8 cellular contexts compared by ENCODE assay signal in genomic region chr5:54522080-54522479, GRCh38.
A peak's percentile ranks its signal among the peaks of the same experiment; 100 is the strongest.
DNase-seq lines count a peak whose midpoint lies in the region; ATAC-seq and TF ChIP-seq lines count a peak whose summit lies in the region.

No MANE protein-coding gene starts in this region.

- no peak for ATAC-seq in HG03095 (IDR thresholded peaks at IDR 0.05; ENCODE audit: unreplicated experiment)

- H3K9me3 ChIP-seq in MM.1S (replicated peaks; ENCODE audit: insufficient read depth, low read length) (no peaks in the 10 kb centered on the region), neutrophil (no peaks in the 10 kb centered on the region)

- no peaks in the 10 kb centered on the region for H3K9me2 ChIP-seq in MM.1S (replicated peaks; ENCODE audit: insufficient read depth, low read length)

- H3K4me1 ChIP-seq in MM.1S (ENCODE audit: low read length) (peaks cover 39% of the 10 kb centered on the region), neutrophil (ENCODE audit: control insufficient read depth in 1 of 2, insufficient read depth in 1 of 2, low read depth in 1 of 2, low read length in 1 of 2) (peaks cover 66 to 76% of the 10 kb centered on the region in 2 experiments)

- peaks cover 94% of the 10 kb centered on the region for H3K79me2 ChIP-seq in MM.1S (ENCODE audit: low read length)

- in situ Hi-C loops in KBM-7 (cut with MboI; ENCODE audit: low pct_unique_long_range_greater_than_20kb, low sequenced_read_pairs), result loop anchor here (25.0 kb wide), 1 partner anchor 340 kb away; no protein-coding TSS in a partner anchor

- DNase-seq in CD1c-positive myeloid dendritic cell (ENCODE audit: extremely low spot score) (peak; percentile 13), MM.1S (no peak), dedifferentiated amniotic fluid mesenchymal stem cell (ENCODE audit: extremely low spot score) (peak; percentile 14), KBM-7 (no peak), NCI-H748 (lab: John Stamatoyannopoulos, UW; ENCODE audit: unreplicated experiment) (no peak), activated gamma-delta T cell (lab: John Stamatoyannopoulos, UW) (no peak)

- H3K27me3 ChIP-seq in MM.1S (replicated peaks; ENCODE audit: insufficient read depth, low read length), result no peaks in the 10 kb centered on the region
- H3K27me3 ChIP-seq in neutrophil, result no peaks in the 10 kb centered on the region

- H3K4me2 ChIP-seq in MM.1S (ENCODE audit: low read depth, low read length), result peak overlapping the region; percentile 81

- no peaks in the 10 kb centered on the region for H4K20me1 ChIP-seq in MM.1S (ENCODE audit: insufficient read depth, low read length)

- TF ChIP-seq CTCF in MM.1S (IDR thresholded peaks at IDR 0.05; ENCODE audit: low read length), result no peak
- no peak for TF ChIP-seq CTCF in neutrophil (IDR thresholded peaks at IDR 0.05)

- H2AFZ ChIP-seq in MM.1S (ENCODE audit: low read length), result no peak overlapping the region

- H3K36me3 ChIP-seq in MM.1S (replicated peaks; ENCODE audit: insufficient read depth, low read length) (no peaks in the 10 kb centered on the region; the same call in 1 of the 2 replicates), neutrophil (peaks cover 39% of the 10 kb centered on the region)

- H3K4me3 ChIP-seq in MM.1S (ENCODE audit: low read length) (no peak overlapping the region), neutrophil (ENCODE audit: low read depth in 1 of 2, low read length in 1 of 2) (peak overlapping the region; percentile 92 to 99)

- H3K27ac ChIP-seq in MM.1S (ENCODE audit: low read length) (no peak overlapping the region), neutrophil (peak overlapping the region; percentile 96)

- H3F3A ChIP-seq in MM.1S (ENCODE audit: insufficient read depth, low read length), result peaks cover 40% of the 10 kb centered on the region

- H3K9ac ChIP-seq in MM.1S (ENCODE audit: low read length), result no peak overlapping the region

Comparison
In these comparisons a context has a peak if more than half of its experiments do, and no peak if none do; other contexts are left out.
1. DNase-seq: peak in CD1c-positive myeloid dendritic cell (single experiment) and dedifferentiated amniotic fluid mesenchymal stem cell (single experiment); none in MM.1S (single experiment), KBM-7 (single experiment), NCI-H748 (single experiment) and activated gamma-delta T cell (single experiment).